In genomic region chr15:48806151-48806550, GRCh38 we compare ENCODE assay signal across 14 cellular contexts. TPM values are rescaled to one million over a fixed set of nuclear protein-coding genes. Genes with fewer than 3 reads are reported as not detected.
DNase-seq lines count a peak whose midpoint lies in the region; ATAC-seq and TF ChIP-seq lines count a peak whose summit lies in the region.
"Had no signal": no experiment of that assay in that cellular context is flagged by ENCODE, and none has a peak within 500 bp of the region (broad histone marks: within the 10 kb centered on the region; RNA-seq: fewer than 3 reads in every experiment).

No MANE protein-coding gene starts in this region.

- H3K36me3 ChIP-seq in DND-41 (ENCODE audit: insufficient read depth, low read length), result peaks cover 27% of the 10 kb centered on the region
- no peaks in the 10 kb centered on the region for H3K36me3 ChIP-seq in mammary epithelial cell (ENCODE audit: insufficient read depth, low read length)

- BruUV-seq in mammary epithelial cell (replicated peaks; lab: Mats Ljungman, UMichigan), result no TSS peak

- DNase-seq in DND-41, result peak; percentile 24
- DNase-seq in KBM-7, result peak; percentile 18
- peak; percentile 39 for DNase-seq in SK-N-DZ (ENCODE audit: low spot score)
- DNase-seq in hepatic stellate cell (ENCODE audit: low spot score), result peak; percentile 22
- DNase-seq in HCEC 1CT, result no peak
- DNase-seq in mammary epithelial cell, result no peak
- DNase-seq in NOMO-1 (lab: John Stamatoyannopoulos, UW; ENCODE audit: unreplicated experiment in 2 of 2), result no peak
- DNase-seq: activated B cell treated with CpG ODN at 0.5 μM for 24 hours; activated T-cell treated with anti-CD3 and anti-CD28 coated beads, Interleukin-2, amount 50 U/mL, for 4 hours; H7; midbrain; NCI-H524 treated with DMSO at 0.1 percent for 48 hours; SIG-M5 had no signal

- H3K4me1 ChIP-seq in DND-41 (ENCODE audit: insufficient read depth, low read length) (peaks cover 47% of the 10 kb centered on the region), mammary epithelial cell (ENCODE audit: insufficient read depth, low read length) (peaks cover 14% of the 10 kb centered on the region)

- TF ChIP-seq CTCF in DND-41 (IDR thresholded peaks at IDR 0.05; ENCODE audit: borderline replicate concordance, extremely low read depth, low read length, poor library complexity, severe bottlenecking) (no peak), mammary epithelial cell (conservative IDR thresholded peaks at IDR 0.05 in 1 of 2, IDR thresholded peaks at IDR 0.05 in 1 of 2; ENCODE audit: extremely low read depth in 1 of 2, insufficient read depth in 1 of 2, low read depth in 1 of 2, low read length in 2 of 2) (no peak)

- H3K4me3 ChIP-seq in DND-41 (ENCODE audit: low read depth in 1 of 2, low read length in 2 of 2), result peak overlapping the region in 1 of 2 experiments; percentile 22; a peak in 1 of 4 replicates
- no peak overlapping the region for H3K4me3 ChIP-seq in mammary epithelial cell (replicated peaks in 1 of 3; ENCODE audit: insufficient read depth in 1 of 3, low read depth in 2 of 3, low read length in 3 of 3)

- dilution Hi-C loops in mammary epithelial cell (cut with HindIII; ENCODE audit: low sequenced_read_pairs), result no loop called here

- H3K27ac ChIP-seq in DND-41 (ENCODE audit: low read length) (peak overlapping the region; percentile 75), mammary epithelial cell (ENCODE audit: insufficient read depth, low read depth, low read length) (no peak overlapping the region)

- CTCF ChIA-PET in mammary epithelial cell (lab: Charles Lee; ENCODE audit: low non-redundant PET), result no interaction called here

- H4K20me1 ChIP-seq in DND-41 (ENCODE audit: insufficient read depth, low read length) (peaks cover 22% of the 10 kb centered on the region; the same call in 1 of the 2 replicates), mammary epithelial cell (ENCODE audit: insufficient read depth, low read length) (no peaks in the 10 kb centered on the region)

- ATAC-seq in DND-41 (ENCODE audit: insufficient read depth, low read depth) (no peak), GM21447 (IDR thresholded peaks at IDR 0.05; ENCODE audit: unreplicated experiment) (no peak)
- ATAC-seq: activated T-cell treated with anti-CD3 and anti-CD28 coated beads, Interleukin-2, amount 50 U/mL, for 4 hours had no signal

- H3K9ac ChIP-seq in DND-41 (ENCODE audit: low read depth, low read length) (peak overlapping the region; percentile 13; the same call in 1 of the 2 replicates), mammary epithelial cell (ENCODE audit: insufficient read depth, low read length) (no peak overlapping the region)

- H3K79me2 ChIP-seq in DND-41 (ENCODE audit: insufficient read depth, low read length) (peaks cover 95% of the 10 kb centered on the region), mammary epithelial cell (ENCODE audit: insufficient read depth, low read length) (peaks cover 71% of the 10 kb centered on the region)

- intact Hi-C loops in mammary epithelial cell (cut with micrococcal nuclease), result no loop called here

- no peaks in the 10 kb centered on the region for H3K9me3 ChIP-seq in DND-41 (ENCODE audit: insufficient read depth, low read length, severe bottlenecking)
- no peaks in the 10 kb centered on the region for H3K9me3 ChIP-seq in mammary epithelial cell (replicated peaks; ENCODE audit: insufficient read depth, low read length)

- in situ Hi-C loops in KBM-7 (cut with MboI; ENCODE audit: low pct_unique_long_range_greater_than_20kb, low sequenced_read_pairs), result no loop called here
- in situ Hi-C loops in mammary epithelial cell (cut with MboI; ENCODE audit: low sequenced_read_pairs in 2 of 2), result loop anchor here (25.0 kb wide), 1 partner anchor 444 kb away; no protein-coding TSS in a partner anchor

- H3K4me2 ChIP-seq in DND-41 (ENCODE audit: insufficient read depth, low read length) (peak overlapping the region; percentile 60), mammary epithelial cell (ENCODE audit: insufficient read depth, low read depth, low read length) (no peak overlapping the region)

- H3K27me3 ChIP-seq in DND-41 (ENCODE audit: insufficient read depth, low read length, poor library complexity), result no peaks in the 10 kb centered on the region
- no peaks in the 10 kb centered on the region for H3K27me3 ChIP-seq in mammary epithelial cell (ENCODE audit: insufficient read depth, low read length)

- 94% methylated on average over 2 of the region's 2 CpGs for WGBS in mammary epithelial cell (ENCODE audit: low coverage, missing lambda C conversion rate)

- H2AFZ ChIP-seq in DND-41 (ENCODE audit: low read depth, low read length) (no peak overlapping the region), mammary epithelial cell (ENCODE audit: low read depth, low read length) (no peak overlapping the region)

RNA-seq across cellular contexts. Expression of gene CEP152, which starts 4.7 kb away (rescaled TPM):
- polyA plus RNA-seq in SK-N-DZ (2014; cell fraction: cytosol; rRNA removed), result 24.3 and 29.3 TPM in 2 replicates
- polyA plus RNA-seq in SK-N-DZ (2014; cell fraction: nucleus; rRNA removed), result 54.1 and 62.6 TPM in 2 replicates
- 1 to 10 TPM; 2.5 to 9.2 TPM for total RNA-seq in mammary epithelial cell
- 0.66 TPM for polyA plus RNA-seq in mammary epithelial cell
- polyA minus RNA-seq in mammary epithelial cell, result 0.36 TPM

Comparison
In these comparisons a context has a peak if more than half of its experiments do, and no peak if none do; other contexts are left out.
1. DNase-seq: peak in DND-41 (single experiment), KBM-7 (single experiment), SK-N-DZ (single experiment) and hepatic stellate cell (single experiment); none in HCEC 1CT (single experiment), mammary epithelial cell (single experiment) and NOMO-1 (0 of 2).